8 cellular contexts compared by ENCODE assay signal in the genomic region with DNA sequence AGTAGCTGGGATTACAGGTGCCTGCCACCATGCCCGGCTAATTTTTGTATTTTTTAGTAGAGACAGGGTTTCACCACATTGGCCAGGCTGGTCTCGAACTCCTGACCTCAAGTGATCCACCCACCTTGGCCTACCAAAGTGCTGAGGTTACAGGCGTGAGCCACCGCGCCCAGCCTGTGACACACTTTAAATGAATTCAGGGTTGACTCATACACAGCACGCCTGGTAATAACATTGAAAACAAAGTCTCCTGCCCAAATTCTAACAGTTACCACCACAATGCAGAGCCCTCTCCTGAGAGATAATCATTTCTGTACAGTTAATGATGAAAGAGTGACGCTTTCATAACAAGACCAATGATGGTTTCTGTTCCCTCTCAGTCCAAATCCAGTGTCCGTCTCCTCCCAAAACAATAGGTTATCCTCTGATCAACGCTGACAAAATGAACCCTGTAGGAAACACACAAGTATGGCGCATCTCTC. TPM values are rescaled to one million over a fixed set of nuclear protein-coding genes. Genes with fewer than 3 reads are reported as not detected.
DNase-seq lines count a peak whose midpoint lies in the region; ATAC-seq, FAIRE-seq and TF ChIP-seq lines count a peak whose summit lies in the region.
"Not testable (repeated sequence)": the region's sequence is repeated elsewhere in the genome, so short reads cannot be mapped to it uniquely, and the experiment has no call there.

No MANE protein-coding gene starts in this region.

- not testable (repeated sequence) for H3K9me3 ChIP-seq in DND-41 (ENCODE audit: insufficient read depth, low read length, severe bottlenecking); iPS-18a (ENCODE audit: control insufficient read depth, low read depth, low read length); pancreas

- peak overlapping the region; percentile 95 for H3K4me3 Mint-ChIP-seq in activated T-cell treated with anti-CD3 and anti-CD28 coated beads, Interleukin-2, amount 50 U/mL, for 24 hours
- peak overlapping the region; percentile 90 for H3K4me3 Mint-ChIP-seq in dendritic cell treated with granulocyte-macrophage colony-stimulating factor and Interleukin-4, amounts not matched to agents 40 ng/mL and 50 ng/mL, for 4 days

- not testable (repeated sequence) for H3K36me3 ChIP-seq in DND-41 (ENCODE audit: insufficient read depth, low read length); iPS-18a (ENCODE audit: control insufficient read depth, low read depth, low read length); pancreas

- H3K79me2 ChIP-seq in DND-41 (ENCODE audit: insufficient read depth, low read length) = peaks cover 52% of the 10 kb centered on the region

- H3K36me3 Mint-ChIP-seq in activated T-cell treated with anti-CD3 and anti-CD28 coated beads, Interleukin-2, amount 50 U/mL, for 24 hours (ENCODE audit: low read depth) = peaks cover 27% of the 10 kb centered on the region
- H3K36me3 Mint-ChIP-seq in dendritic cell treated with granulocyte-macrophage colony-stimulating factor and Interleukin-4, amounts not matched to agents 40 ng/mL and 50 ng/mL, for 4 days (ENCODE audit: low read depth) = peaks cover 20% of the 10 kb centered on the region

- not testable (repeated sequence) for H3K27ac ChIP-seq in DND-41 (ENCODE audit: low read length); iPS-18a (ENCODE audit: low read length)
- peak overlapping the region in 1 of 4 donors; percentile 84 for H3K27ac ChIP-seq in pancreas
- H3K27ac ChIP-seq in temporal lobe (ENCODE audit: low read depth, low read length) = peak overlapping the region; percentile 7

- not testable (repeated sequence) for TF ChIP-seq CTCF in DND-41 (IDR thresholded peaks at IDR 0.05; ENCODE audit: borderline replicate concordance, extremely low read depth, low read length, poor library complexity, severe bottlenecking); pancreas (IDR thresholded peaks at IDR 0.05)

- intact Hi-C loops in dendritic cell treated with granulocyte-macrophage colony-stimulating factor and Interleukin-4, amounts not matched to agents 40 ng/mL and 50 ng/mL, for 4 days (cut with micrococcal nuclease) = loop anchor here (5.0 kb wide), 1 partner anchor 91 kb away; a partner anchor contains a TSS
- intact Hi-C loops in pancreas (cut with DNase I) = loop anchor here in 1 of 3 donors (10.0 kb wide), 1 partner anchor 304 kb away; no protein-coding TSS in a partner anchor

- H3K27ac Mint-ChIP-seq in activated T-cell treated with anti-CD3 and anti-CD28 coated beads, Interleukin-2, amount 50 U/mL, for 24 hours = peak overlapping the region; percentile 97
- H3K27ac Mint-ChIP-seq in dendritic cell treated with granulocyte-macrophage colony-stimulating factor and Interleukin-4, amounts not matched to agents 40 ng/mL and 50 ng/mL, for 4 days = peak overlapping the region; percentile 90

- H3K4me1 Mint-ChIP-seq in activated T-cell treated with anti-CD3 and anti-CD28 coated beads, Interleukin-2, amount 50 U/mL, for 24 hours (ENCODE audit: low read depth) = peaks cover 46% of the 10 kb centered on the region
- peaks cover 24% of the 10 kb centered on the region for H3K4me1 Mint-ChIP-seq in dendritic cell treated with granulocyte-macrophage colony-stimulating factor and Interleukin-4, amounts not matched to agents 40 ng/mL and 50 ng/mL, for 4 days (ENCODE audit: low read depth)

- H3K4me1 ChIP-seq in DND-41 (ENCODE audit: insufficient read depth, low read length) (peaks cover 33% of the 10 kb centered on the region), pancreas (peaks cover 0 to 11% (median 6%) of the 10 kb centered on the region in 3 donors)
- not testable (repeated sequence) for H3K4me1 ChIP-seq in iPS-18a (ENCODE audit: control insufficient read depth, low read depth, low read length)

- DNase-seq in DND-41, pancreas: not testable (repeated sequence)
- DNase-seq in HK-2 (ENCODE audit: unreplicated experiment) = peak; percentile 63
- DNase-seq in RPMI8226 = peak; percentile 11
- peak; percentile 59 for DNase-seq in activated T-cell treated with anti-CD3 and anti-CD28 coated beads, Interleukin-2, amount 50 U/mL, for 24 hours

- H3K9me3 Mint-ChIP-seq in activated T-cell treated with anti-CD3 and anti-CD28 coated beads, Interleukin-2, amount 50 U/mL, for 24 hours; dendritic cell treated with granulocyte-macrophage colony-stimulating factor and Interleukin-4, amounts not matched to agents 40 ng/mL and 50 ng/mL, for 4 days: not testable (repeated sequence)

- H2AFZ ChIP-seq in DND-41 (ENCODE audit: low read depth, low read length) = not testable (repeated sequence)

- not testable (repeated sequence) for H4K20me1 ChIP-seq in DND-41 (ENCODE audit: insufficient read depth, low read length)

- not testable (repeated sequence) for ATAC-seq in DND-41 (ENCODE audit: insufficient read depth, low read depth); pancreas

- WGBS in pancreas, 2 donors = 51 to 53% methylated on average over 10 of the region's 10 CpGs

- peak overlapping the region; percentile 91 to 94; a peak in 3 of 4 replicates for H3K4me3 ChIP-seq in DND-41 (ENCODE audit: low read depth in 1 of 2, low read length in 2 of 2)
- peak overlapping the region; percentile 88 for H3K4me3 ChIP-seq in iPS-18a (ENCODE audit: low read length)
- peak overlapping the region; percentile 43 to 98 (median 88) for H3K4me3 ChIP-seq in pancreas

- H3K4me2 ChIP-seq in DND-41 (ENCODE audit: insufficient read depth, low read length) = peak overlapping the region; percentile 84

- not testable (repeated sequence) for H3K27me3 ChIP-seq in DND-41 (ENCODE audit: insufficient read depth, low read length, poor library complexity); iPS-18a (ENCODE audit: control insufficient read depth, insufficient read depth, low read length); pancreas

- not testable (repeated sequence) for H3K27me3 Mint-ChIP-seq in activated T-cell treated with anti-CD3 and anti-CD28 coated beads, Interleukin-2, amount 50 U/mL, for 24 hours; dendritic cell treated with granulocyte-macrophage colony-stimulating factor and Interleukin-4, amounts not matched to agents 40 ng/mL and 50 ng/mL, for 4 days

- FAIRE-seq in pancreas (lab: Jason Lieb, UNC) = not testable (repeated sequence)

- peak overlapping the region; percentile 71 for H3K9ac ChIP-seq in DND-41 (ENCODE audit: low read depth, low read length)
- H3K9ac ChIP-seq in iPS-18a (ENCODE audit: low read length) = peak overlapping the region; percentile 68

RNA-seq across cellular contexts. Expression of a gene that starts 1.1 kb away (rescaled TPM):
- 10 to 100 TPM; 11.6 to 29.3 (median 16.9) TPM for total RNA-seq in pancreas
- 10 to 100 TPM; 38.2 to 48.3 TPM for polyA plus RNA-seq in pancreas
- total RNA-seq in temporal lobe = 22.6 TPM
